In the genomic region with DNA sequence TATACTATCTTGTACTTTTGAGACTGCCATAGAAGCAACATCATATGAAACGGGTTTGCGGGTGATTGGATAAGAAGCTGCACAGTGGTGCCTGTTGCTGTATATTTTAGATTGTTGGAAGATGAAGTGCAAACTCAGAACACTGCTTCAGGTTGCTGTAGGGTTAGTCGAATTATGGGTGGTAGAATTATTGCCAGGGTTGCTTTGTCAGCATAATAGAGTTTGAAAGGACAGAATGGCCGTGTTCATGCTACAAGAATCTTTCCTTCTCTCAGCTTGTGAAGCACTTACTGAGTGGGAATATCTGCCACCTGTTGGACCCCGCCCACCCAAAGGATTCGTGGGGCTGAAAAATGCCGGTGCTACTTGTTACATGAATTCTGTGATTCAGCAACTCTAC, we compare ENCODE assay signal across 25 cellular contexts.
"Had no signal": no experiment of that assay in that cellular context is flagged by ENCODE, and none has a peak within 500 bp of the region (broad histone marks: within the 10 kb centered on the region; RNA-seq: fewer than 3 reads in every experiment).

No MANE protein-coding gene starts in this region.

- H3K4me1 Mint-ChIP-seq: activated CD4-positive, alpha-beta T cell treated with anti-CD3 and anti-CD28 coated beads, Interleukin-2, amount 10 ng/mL, durations not matched to agents 24 days and 14 days; activated naive CD8-positive, alpha-beta T cell treated with anti-CD3 and anti-CD28 coated beads, Interleukin-2, amount 50 U/mL, for 24 hours had no signal

- H3K27me3 Mint-ChIP-seq: activated CD4-positive, alpha-beta T cell treated with anti-CD3 and anti-CD28 coated beads, Interleukin-2, amount 10 ng/mL, durations not matched to agents 24 days and 14 days; activated naive CD4-positive, alpha-beta T cell treated with anti-CD3 and anti-CD28 coated beads, Interleukin-2, amount 10 ng/mL, durations not matched to agents 7 days and 5 days; activated naive CD8-positive, alpha-beta T cell; activated naive CD8-positive, alpha-beta T cell treated with anti-CD3 and anti-CD28 coated beads, Interleukin-2, amount 50 U/mL, for 24 hours; activated T-cell treated with anti-CD3 and anti-CD28 coated beads, Interleukin-2, amount 50 U/mL, for 24 hours had no signal

- DNase-seq: activated CD4-positive, alpha-beta T cell treated with anti-CD3 and anti-CD28 coated beads, Interleukin-2, amount 10 ng/mL, durations not matched to agents 24 days and 14 days; activated CD4-positive, alpha-beta T cell treated with anti-CD3 and anti-CD28 coated beads, Interleukin-2, amount 50 U/mL, for 48 hours; activated CD8-positive, alpha-beta T cell treated with anti-CD3 and anti-CD28 coated beads, Interleukin-2, amount 10 ng/mL, durations not matched to agents 7 days and 5 days; activated naive CD4-positive, alpha-beta T cell treated with anti-CD3 and anti-CD28 coated beads, Interleukin-2, amount 10 ng/mL, durations not matched to agents 7 days and 5 days; activated naive CD8-positive, alpha-beta T cell treated with anti-CD3 and anti-CD28 coated beads, Interleukin-2, amount 50 U/mL, for 24 hours; activated T-cell treated with anti-CD3 and anti-CD28 coated beads, Interleukin-2, amount 50 U/mL, for 24 hours; anterior cingulate cortex; brain microvascular endothelial cell; central memory CD4-positive, alpha-beta T cell; Kasumi-1; MM.1S; MV-4-11; NCI-H1092; NCI-H1436 treated with DMSO at 0.1 percent for 48 hours; NCI-H1694 treated with DMSO at 0.1 percent for 48 hours; NCI-H2029; NCI-H345; NCI-H524 treated with DMSO at 0.1 percent for 48 hours; SHP77; SJCRH30 had no signal

- ATAC-seq: activated CD8-positive, alpha-beta T cell treated with anti-CD3 and anti-CD28 coated beads, Interleukin-2, amount 10 ng/mL, durations not matched to agents 7 days and 5 days; activated naive CD8-positive, alpha-beta T cell treated with anti-CD3 and anti-CD28 coated beads, Interleukin-2, amount 50 U/mL, for 24 hours; Panc1 had no signal

- H3K9me3 ChIP-seq: SJCRH30 had no signal

- H3K9me3 Mint-ChIP-seq: activated naive CD8-positive, alpha-beta T cell treated with anti-CD3 and anti-CD28 coated beads, Interleukin-2, amount 50 U/mL, for 24 hours had no signal

- H3K4me3 ChIP-seq: SJCRH30, SK-N-MC had no signal

- H3K27me3 ChIP-seq: brain microvascular endothelial cell, SJCRH30 had no signal

- H3K4me3 Mint-ChIP-seq: activated CD4-positive, alpha-beta T cell treated with anti-CD3 and anti-CD28 coated beads, Interleukin-2, amount 10 ng/mL, durations not matched to agents 24 days and 14 days; activated CD8-positive, alpha-beta T cell treated with anti-CD3 and anti-CD28 coated beads, Interleukin-2, amount 10 ng/mL, durations not matched to agents 7 days and 5 days; activated naive CD4-positive, alpha-beta T cell treated with anti-CD3 and anti-CD28 coated beads, Interleukin-2, amount 10 ng/mL, durations not matched to agents 7 days and 5 days; activated naive CD8-positive, alpha-beta T cell; activated naive CD8-positive, alpha-beta T cell treated with anti-CD3 and anti-CD28 coated beads, Interleukin-2, amount 50 U/mL, for 24 hours; activated T-cell treated with anti-CD3 and anti-CD28 coated beads, Interleukin-2, amount 50 U/mL, for 24 hours; T-helper 2 cell treated with Interferon-gamma antibody and Interleukin-4, amounts not matched to agents 5 μg/mL and 100 μg/mL, for 36 hours had no signal

- FAIRE-seq: TTC549 had no signal

- H3K27ac ChIP-seq: brain microvascular endothelial cell, SJCRH30, SK-N-MC had no signal

- H3K27ac Mint-ChIP-seq: activated CD4-positive, alpha-beta T cell treated with anti-CD3 and anti-CD28 coated beads, Interleukin-2, amount 10 ng/mL, durations not matched to agents 24 days and 14 days; activated CD8-positive, alpha-beta T cell treated with anti-CD3 and anti-CD28 coated beads, Interleukin-2, amount 10 ng/mL, durations not matched to agents 7 days and 5 days; activated naive CD4-positive, alpha-beta T cell treated with anti-CD3 and anti-CD28 coated beads, Interleukin-2, amount 10 ng/mL, durations not matched to agents 7 days and 5 days; activated naive CD8-positive, alpha-beta T cell; activated naive CD8-positive, alpha-beta T cell treated with anti-CD3 and anti-CD28 coated beads, Interleukin-2, amount 50 U/mL, for 24 hours; activated T-cell treated with anti-CD3 and anti-CD28 coated beads, Interleukin-2, amount 50 U/mL, for 24 hours; T-helper 2 cell treated with Interferon-gamma antibody and Interleukin-4, amounts not matched to agents 5 μg/mL and 100 μg/mL, for 36 hours had no signal

- H3K4me1 ChIP-seq: SJCRH30 had no signal
